ENCODE assay signal across 21 cellular contexts in the genomic region with DNA sequence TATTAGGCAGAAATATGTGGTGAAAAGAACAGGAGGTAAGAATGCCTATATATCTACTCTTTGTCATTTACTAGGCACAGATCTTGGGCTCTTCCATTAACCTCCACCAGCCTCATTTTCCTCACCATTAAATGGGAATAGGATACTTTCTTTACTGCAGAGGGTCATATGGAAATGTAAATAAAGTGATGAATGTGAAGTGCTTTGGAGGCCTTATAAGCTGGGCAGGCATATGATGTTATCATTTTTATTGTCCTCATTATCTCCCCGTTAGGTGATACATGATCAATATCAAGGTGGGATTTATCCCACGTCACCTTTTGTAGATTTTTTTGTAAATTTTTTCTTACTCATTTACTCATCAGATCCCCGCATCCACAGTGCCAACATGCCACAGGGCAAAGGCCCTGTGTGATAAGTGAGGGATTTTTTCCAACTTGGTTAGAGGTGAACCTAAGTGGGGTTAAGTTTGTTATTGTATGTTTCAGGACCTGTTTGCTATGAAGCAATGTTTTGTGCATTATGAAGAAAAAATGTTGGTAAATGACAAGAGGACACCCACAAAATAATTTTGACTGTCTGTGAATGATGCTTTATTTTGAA.
"Had no signal": no experiment of that assay in that cellular context is flagged by ENCODE, and none has a peak within 500 bp of the region (broad histone marks: within the 10 kb centered on the region; RNA-seq: fewer than 3 reads in every experiment).

No MANE protein-coding gene starts in this region.

- H3K36me3 ChIP-seq: breast epithelium, Peyer's patch, SJSA1 had no signal

- H3K9me3 ChIP-seq: breast epithelium, Peyer's patch, SJSA1 had no signal

- ATAC-seq: activated CD4-positive, CD25-positive, alpha-beta regulatory T cell treated with anti-CD3 and anti-CD28 coated beads, Interleukin-2, amount 50 U/mL, for 24 hours; activated CD8-positive, alpha-beta T cell treated with anti-CD3 and anti-CD28 coated beads for 36 hours; SK-N-SH treated with all-trans-retinoic acid at 6 μM for 48 hours had no signal

- H3K27ac ChIP-seq: breast epithelium, Peyer's patch, RWPE1, SJSA1 had no signal

- H3K4me3 ChIP-seq: breast epithelium, Peyer's patch, SJSA1 had no signal

- H3K27me3 ChIP-seq: breast epithelium, Peyer's patch, SJSA1 had no signal

- DNase-seq: activated CD4-positive, alpha-beta T cell treated with anti-CD3 and anti-CD28 coated beads for 4 hours; activated CD8-positive, alpha-beta memory T cell treated with anti-CD3 and anti-CD28 coated beads, Interleukin-2, amount 50 U/mL, for 4 hours; activated CD8-positive, alpha-beta T cell treated with anti-CD3 and anti-CD28 coated beads for 36 hours; aorta; IMR-90; KBM-7; NCI-H1092; NCI-H1930; NCI-H2107; NCI-H2227 treated with DMSO at 0.1 percent for 48 hours; NCI-H446 treated with DMSO at 0.1 percent for 48 hours; NCI-H526 treated with DMSO at 0.1 percent for 48 hours; NCI-H82; Peyer's patch; SHP77; SW 1271 had no signal

- H3K4me1 ChIP-seq: breast epithelium, Peyer's patch, SJSA1 had no signal
